14 cellular contexts compared by ENCODE assay signal in the genomic region with DNA sequence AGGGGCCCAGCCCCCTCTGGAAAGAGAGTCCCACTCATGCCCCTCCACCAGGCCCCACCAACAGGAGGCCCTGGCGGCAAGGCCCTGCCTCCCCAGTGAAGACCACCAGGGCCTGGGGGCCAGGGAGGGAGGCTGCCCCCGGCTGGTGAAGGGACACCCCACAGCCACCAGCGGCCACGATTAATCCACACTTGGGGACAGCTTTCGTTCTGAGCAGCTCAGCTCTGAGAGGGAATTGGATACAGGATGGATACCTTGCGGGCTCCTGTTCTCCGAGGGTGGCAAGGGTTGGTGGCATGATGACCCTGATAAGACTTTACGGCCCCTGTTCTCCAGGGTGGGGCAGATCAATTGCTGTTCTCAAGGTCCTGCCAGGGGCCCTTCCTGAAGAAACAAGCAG. TPM values are rescaled to one million over a fixed set of nuclear protein-coding genes. Genes with fewer than 3 reads are reported as not detected.
DNase-seq lines count a peak whose midpoint lies in the region; ATAC-seq and TF ChIP-seq lines count a peak whose summit lies in the region.
"Had no signal": no experiment of that assay in that cellular context is flagged by ENCODE, and none has a peak within 500 bp of the region (broad histone marks: within the 10 kb centered on the region; RNA-seq: fewer than 3 reads in every experiment).

No MANE protein-coding gene starts in this region.

- no peaks in the 10 kb centered on the region for H4K20me1 ChIP-seq in hepatocyte (ENCODE audit: insufficient read depth, poor library complexity, severe bottlenecking)

- TF ChIP-seq CTCF in hepatocyte (IDR thresholded peaks at IDR 0.05; ENCODE audit: poor library complexity) (no peak), upper lobe of right lung (IDR thresholded peaks at IDR 0.05) (no peak)

- no peaks in the 10 kb centered on the region for H3K27me3 ChIP-seq in hepatocyte
- H3K27me3 ChIP-seq in muscle layer of duodenum (ENCODE audit: low read depth, low read length), result no peaks in the 10 kb centered on the region
- H3K27me3 ChIP-seq in upper lobe of right lung, result no peaks in the 10 kb centered on the region

- no peaks in the 10 kb centered on the region for H3K9me3 ChIP-seq in hepatocyte (ENCODE audit: low read depth)
- H3K9me3 ChIP-seq in muscle layer of duodenum (ENCODE audit: control insufficient read depth in 1 of 2, low read length in 2 of 2), result peaks cover 0 to 4% of the 10 kb centered on the region in 2 donors
- H3K9me3 ChIP-seq in upper lobe of right lung, result no peaks in the 10 kb centered on the region

- intact Hi-C loops in upper lobe of right lung (cut with DNase I) (no loop called here), left cardiac atrium (cut with DNase I) (no loop called here)

- H3K79me2 ChIP-seq in hepatocyte, result no peaks in the 10 kb centered on the region

- H3K9me2 ChIP-seq in hepatocyte (replicated peaks; ENCODE audit: insufficient read depth), result no peaks in the 10 kb centered on the region

- H3K27ac Mint-ChIP-seq in activated CD4-positive, alpha-beta T cell treated with anti-CD3 and anti-CD28 coated beads, Interleukin-2, amount 10 ng/mL, durations not matched to agents 7 days and 5 days, result peak overlapping the region; percentile 25

- no peak overlapping the region for H3K4me3 Mint-ChIP-seq in activated CD4-positive, alpha-beta T cell treated with anti-CD3 and anti-CD28 coated beads, Interleukin-2, amount 10 ng/mL, durations not matched to agents 7 days and 5 days

- peaks cover 40% of the 10 kb centered on the region for H3K4me1 Mint-ChIP-seq in activated CD4-positive, alpha-beta T cell treated with anti-CD3 and anti-CD28 coated beads, Interleukin-2, amount 10 ng/mL, durations not matched to agents 7 days and 5 days

- 68% methylated on average over 8 of the region's 8 CpGs for WGBS in hepatocyte (ENCODE audit: low lambda C conversion rate, missing lambda C conversion rate)

- no peak overlapping the region for H3K4me3 ChIP-seq in hepatocyte
- H3K4me3 ChIP-seq in muscle layer of duodenum (ENCODE audit: low read depth in 1 of 2, low read length in 2 of 2), result no peak overlapping the region
- H3K4me3 ChIP-seq in upper lobe of right lung, result no peak overlapping the region

- H3K36me3 ChIP-seq in hepatocyte (replicated peaks; ENCODE audit: insufficient read depth, low read depth) (no peaks in the 10 kb centered on the region), muscle layer of duodenum (ENCODE audit: control insufficient read depth in 1 of 2, insufficient read depth in 2 of 2, low read length in 2 of 2) (no peaks in the 10 kb centered on the region), upper lobe of right lung (no peaks in the 10 kb centered on the region)

- peaks cover 5% of the 10 kb centered on the region for H3K9me3 Mint-ChIP-seq in activated CD4-positive, alpha-beta T cell treated with anti-CD3 and anti-CD28 coated beads, Interleukin-2, amount 10 ng/mL, durations not matched to agents 7 days and 5 days

- no peak overlapping the region for H2AFZ ChIP-seq in hepatocyte

- DNase-seq in activated CD4-positive, alpha-beta T cell treated with anti-CD3 and anti-CD28 coated beads, Interleukin-2, amount 10 ng/mL, durations not matched to agents 7 days and 5 days, result no peak
- DNase-seq in activated CD4-positive, alpha-beta T cell treated with anti-CD3 and anti-CD28 coated beads, Interleukin-2, amount 50 U/mL, for 48 hours, result no peak
- DNase-seq in hepatocyte (ENCODE audit: low spot score), result no peak
- DNase-seq in upper lobe of right lung, result peak; percentile 53
- DNase-seq in left cardiac atrium, result no peak
- DNase-seq in medulla oblongata (ENCODE audit: extremely low spot score), result no peak
- DNase-seq in HEK293T (ENCODE audit: extremely low spot score), result no peak
- DNase-seq: 8988T, C1 segment of cervical spinal cord, DMS153, NCI-H226, NCI-H526 treated with DMSO at 0.1 percent for 48 hours had no signal

- POLR2A ChIA-PET in activated CD4-positive, alpha-beta T cell treated with anti-CD3 and anti-CD28 coated beads, Interleukin-2, amount 10 ng/mL, durations not matched to agents 7 days and 5 days (lab: Charles Lee), result no interaction called here
- POLR2A ChIA-PET in HEK293T (lab: Yijun Ruan, JAX), result no interaction called here

- H3K4me2 ChIP-seq in hepatocyte, result no peak overlapping the region

- peaks cover 22% of the 10 kb centered on the region for H3K27me3 Mint-ChIP-seq in activated CD4-positive, alpha-beta T cell treated with anti-CD3 and anti-CD28 coated beads, Interleukin-2, amount 10 ng/mL, durations not matched to agents 7 days and 5 days

- H3K36me3 Mint-ChIP-seq in activated CD4-positive, alpha-beta T cell treated with anti-CD3 and anti-CD28 coated beads, Interleukin-2, amount 10 ng/mL, durations not matched to agents 7 days and 5 days (ENCODE audit: low read depth), result peaks cover 24% of the 10 kb centered on the region

- ATAC-seq in upper lobe of right lung (no peak), left cardiac atrium (no peak)

- H3K4me1 ChIP-seq in hepatocyte (ENCODE audit: insufficient read depth) (peaks cover 7% of the 10 kb centered on the region), muscle layer of duodenum (ENCODE audit: control insufficient read depth in 1 of 2, insufficient read depth in 2 of 2, low read length in 2 of 2) (peaks cover 0 to 4% of the 10 kb centered on the region in 2 donors), upper lobe of right lung (peaks cover 10% of the 10 kb centered on the region)

- H3K27ac ChIP-seq in hepatocyte, result peak overlapping the region; percentile 43
- peak overlapping the region; percentile 75 for H3K27ac ChIP-seq in muscle layer of duodenum (ENCODE audit: low read length)
- H3K27ac ChIP-seq in upper lobe of right lung, result no peak overlapping the region

- CTCF ChIA-PET in activated CD4-positive, alpha-beta T cell treated with anti-CD3 and anti-CD28 coated beads, Interleukin-2, amount 10 ng/mL, durations not matched to agents 7 days and 5 days (lab: Charles Lee), result interaction anchor here (1.1 to 1.2 kb wide), 2 partner anchors 10 to 21 kb away, joined by 3 read pairs; no protein-coding TSS in a partner anchor
- CTCF ChIA-PET in HEK293T (lab: Yijun Ruan, JAX), result interaction anchor here (1.5 kb wide), 1 partner anchor 21 kb away, joined by 4 read pairs; no protein-coding TSS in a partner anchor

TF ChIP-seq in HEK293T, 16 proteins besides CTCF, POLR2A, EP300 and RAD21:
- no peak for TF ChIP-seq ELF4 (IDR thresholded peaks at IDR 0.05)
- no peak for TF ChIP-seq BHLHE40 (IDR thresholded peaks at IDR 0.05; ENCODE audit: borderline replicate concordance)
- no peak for TF ChIP-seq NFRKB (IDR thresholded peaks at IDR 0.05)
- no peak for TF ChIP-seq L3MBTL2 (conservative IDR thresholded peaks at IDR 0.05)
- TF ChIP-seq ZNF384 (IDR thresholded peaks at IDR 0.05), result no peak
- TF ChIP-seq SUZ12 (IDR thresholded peaks at IDR 0.05), result no peak
- no peak for TF ChIP-seq CTBP1 (IDR thresholded peaks at IDR 0.05; ENCODE audit: borderline replicate concordance)
- TF ChIP-seq LEF1 (IDR thresholded peaks at IDR 0.05; ENCODE audit: borderline replicate concordance), result no peak
- TF ChIP-seq, protein P1, sequence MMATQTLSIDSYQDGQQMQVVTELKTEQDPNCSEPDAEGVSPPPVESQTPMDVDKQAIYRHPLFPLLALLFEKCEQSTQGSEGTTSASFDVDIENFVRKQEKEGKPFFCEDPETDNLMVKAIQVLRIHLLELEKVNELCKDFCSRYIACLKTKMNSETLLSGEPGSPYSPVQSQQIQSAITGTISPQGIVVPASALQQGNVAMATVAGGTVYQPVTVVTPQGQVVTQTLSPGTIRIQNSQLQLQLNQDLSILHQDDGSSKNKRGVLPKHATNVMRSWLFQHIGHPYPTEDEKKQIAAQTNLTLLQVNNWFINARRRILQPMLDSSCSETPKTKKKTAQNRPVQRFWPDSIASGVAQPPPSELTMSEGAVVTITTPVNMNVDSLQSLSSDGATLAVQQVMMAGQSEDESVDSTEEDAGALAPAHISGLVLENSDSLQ (IDR thresholded peaks at IDR 0.05), result no peak
- no peak for TF ChIP-seq ARNT (IDR thresholded peaks at IDR 0.05)
- TF ChIP-seq FOXM1 (IDR thresholded peaks at IDR 0.05; ENCODE audit: borderline replicate concordance), result no peak
- no peak for TF ChIP-seq FOXK2 (IDR thresholded peaks at IDR 0.05)
- no peak for TF ChIP-seq FOXA1 (IDR thresholded peaks at IDR 0.05)
- TF ChIP-seq TARDBP (IDR thresholded peaks at IDR 0.05), result no peak
- TF ChIP-seq SP1 (IDR thresholded peaks at IDR 0.05), result no peak
- no peak for TF ChIP-seq HDGF (IDR thresholded peaks at IDR 0.05; ENCODE audit: borderline replicate concordance)

RNA-seq across cellular contexts. Expression of a gene that starts 6.9 kb away (rescaled TPM):
- 1 to 10 TPM; 5.5 to 6.5 TPM for total RNA-seq in activated CD4-positive, alpha-beta T cell treated with anti-CD3 and anti-CD28 coated beads, Interleukin-2, amount 10 ng/mL, durations not matched to agents 7 days and 5 days
- total RNA-seq in hepatocyte (not detected in 2 replicates), upper lobe of right lung (1.7 TPM), left cardiac atrium (under 1 TPM; 0.16 to 0.62 TPM)
- 1.4 TPM in 1 of 2 replicates, not detected in the other for polyA plus RNA-seq in hepatocyte
- total RNA-seq: HT1080 had no signal

RNA-seq across cellular contexts. Expression of a gene that starts 17.6 kb away (rescaled TPM):
- 100 to 1,000 TPM; 325 to 377 TPM for total RNA-seq in activated CD4-positive, alpha-beta T cell treated with anti-CD3 and anti-CD28 coated beads, Interleukin-2, amount 10 ng/mL, durations not matched to agents 7 days and 5 days
- total RNA-seq in hepatocyte (12.0 and 19.2 TPM in 2 replicates), upper lobe of right lung (105 TPM), left cardiac atrium (10 to 100 TPM; 10.8 to 15.8 TPM)
- 27.9 and 44.0 TPM in 2 replicates for polyA plus RNA-seq in hepatocyte

RNA-seq across cellular contexts. Expression of a gene that starts 28.0 kb away (rescaled TPM):
- total RNA-seq in activated CD4-positive, alpha-beta T cell treated with anti-CD3 and anti-CD28 coated beads, Interleukin-2, amount 10 ng/mL, durations not matched to agents 7 days and 5 days, result not detected
- total RNA-seq in hepatocyte (not detected in 2 replicates), upper lobe of right lung (not detected), left cardiac atrium (not detected)
- 0.36 TPM in 1 of 2 replicates, not detected in the other for polyA plus RNA-seq in hepatocyte
- total RNA-seq: HT1080 had no signal

RNA-seq across cellular contexts. Expression of a gene that starts 34.5 kb away (rescaled TPM):
- total RNA-seq in activated CD4-positive, alpha-beta T cell treated with anti-CD3 and anti-CD28 coated beads, Interleukin-2, amount 10 ng/mL, durations not matched to agents 7 days and 5 days, result 100 to 1,000 TPM; 125 to 153 TPM
- 80.8 and 91.8 TPM in 2 replicates for total RNA-seq in hepatocyte
- 125 and 146 TPM in 2 replicates for polyA plus RNA-seq in hepatocyte
- total RNA-seq in upper lobe of right lung, result 89.9 TPM
- total RNA-seq in left cardiac atrium, result 10 to 100 TPM; 75.5 to 87.3 TPM

RNA-seq across cellular contexts. Expression of a gene that starts 35.2 kb away (rescaled TPM):
- 10 to 100 TPM; 11.3 to 12.7 TPM for total RNA-seq in activated CD4-positive, alpha-beta T cell treated with anti-CD3 and anti-CD28 coated beads, Interleukin-2, amount 10 ng/mL, durations not matched to agents 7 days and 5 days
- 11.2 and 15.5 TPM in 2 replicates for total RNA-seq in hepatocyte
- polyA plus RNA-seq in hepatocyte, result 23.4 and 27.4 TPM in 2 replicates
- 15.7 TPM for total RNA-seq in upper lobe of right lung
- 10 to 100 TPM; 21.1 to 21.6 TPM for total RNA-seq in left cardiac atrium
